Comparison of ENCODE assay signal across 1 cellular context in the genomic region with DNA sequence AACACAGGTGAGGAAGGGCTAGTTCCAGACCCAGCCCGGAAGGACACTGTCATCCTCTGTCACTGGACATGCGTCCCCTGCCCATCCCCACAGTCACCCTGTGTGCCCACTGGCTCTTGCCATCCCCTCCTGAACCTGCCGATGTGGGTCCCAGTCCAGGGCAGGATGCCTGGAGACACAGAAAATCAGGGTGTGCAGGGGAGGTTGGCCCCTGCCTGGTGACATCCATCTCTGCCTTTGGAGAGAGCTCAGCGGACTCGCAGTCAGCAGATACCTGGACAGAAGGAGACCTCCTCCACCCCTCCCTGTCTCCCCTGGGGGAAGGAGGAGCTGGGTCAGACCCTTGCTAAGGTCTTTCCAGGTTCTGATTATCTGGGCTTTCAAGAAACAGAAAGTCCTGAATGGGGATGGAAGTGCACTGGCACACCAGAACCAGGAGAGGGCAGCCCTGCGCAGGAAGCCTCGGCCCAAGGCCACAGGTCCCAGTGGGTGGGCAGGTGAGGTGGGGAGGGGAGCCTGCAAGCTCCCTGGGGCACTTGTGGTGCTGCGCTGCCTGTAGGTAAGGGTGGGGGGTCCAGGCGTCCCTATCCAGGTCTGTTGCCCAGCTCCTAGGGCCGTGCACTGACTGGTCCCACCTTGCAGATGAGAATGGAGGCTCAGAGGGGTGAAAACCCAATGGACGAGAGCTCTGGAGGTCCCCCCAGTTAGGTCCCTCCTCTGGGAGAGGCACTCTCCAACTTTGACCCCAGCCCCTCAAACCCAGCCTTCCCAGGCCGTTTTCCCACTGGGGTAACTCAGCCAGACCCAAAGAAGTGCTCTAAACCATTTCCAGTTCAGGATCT.
TF ChIP-seq lines count a peak whose summit lies in the region.

No MANE protein-coding gene starts in this region.

TF ChIP-seq in HEK293, 187 proteins besides CTCF, POLR2A, EP300 and RAD21 (continued from another document):
- TF ChIP-seq, protein P1, sequence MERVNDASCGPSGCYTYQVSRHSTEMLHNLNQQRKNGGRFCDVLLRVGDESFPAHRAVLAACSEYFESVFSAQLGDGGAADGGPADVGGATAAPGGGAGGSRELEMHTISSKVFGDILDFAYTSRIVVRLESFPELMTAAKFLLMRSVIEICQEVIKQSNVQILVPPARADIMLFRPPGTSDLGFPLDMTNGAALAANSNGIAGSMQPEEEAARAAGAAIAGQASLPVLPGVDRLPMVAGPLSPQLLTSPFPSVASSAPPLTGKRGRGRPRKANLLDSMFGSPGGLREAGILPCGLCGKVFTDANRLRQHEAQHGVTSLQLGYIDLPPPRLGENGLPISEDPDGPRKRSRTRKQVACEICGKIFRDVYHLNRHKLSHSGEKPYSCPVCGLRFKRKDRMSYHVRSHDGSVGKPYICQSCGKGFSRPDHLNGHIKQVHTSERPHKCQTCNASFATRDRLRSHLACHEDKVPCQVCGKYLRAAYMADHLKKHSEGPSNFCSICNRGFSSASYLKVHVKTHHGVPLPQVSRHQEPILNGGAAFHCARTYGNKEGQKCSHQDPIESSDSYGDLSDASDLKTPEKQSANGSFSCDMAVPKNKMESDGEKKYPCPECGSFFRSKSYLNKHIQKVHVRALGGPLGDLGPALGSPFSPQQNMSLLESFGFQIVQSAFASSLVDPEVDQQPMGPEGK (tag by site-specific recombination; IDR thresholded peaks at IDR 0.05), result 0 out of 2 replicates have a peak, but pooled peaks have one; percentile 17
- TF ChIP-seq, protein P2, sequence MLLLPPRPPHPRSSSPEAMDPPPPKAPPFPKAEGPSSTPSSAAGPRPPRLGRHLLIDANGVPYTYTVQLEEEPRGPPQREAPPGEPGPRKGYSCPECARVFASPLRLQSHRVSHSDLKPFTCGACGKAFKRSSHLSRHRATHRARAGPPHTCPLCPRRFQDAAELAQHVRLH (tag by site-specific recombination; IDR thresholded peaks at IDR 0.05), result no peak
- no peak for TF ChIP-seq ZNF239 (tag by site-specific recombination; IDR thresholded peaks at IDR 0.05)
- TF ChIP-seq YY2 (tag by site-specific recombination; IDR thresholded peaks at IDR 0.05), result no peak
- TF ChIP-seq ZBTB48 (tag by site-specific recombination; IDR thresholded peaks at IDR 0.05), result no peak
- no peak for TF ChIP-seq ZNF114 (tag by site-specific recombination; IDR thresholded peaks at IDR 0.05)
- TF ChIP-seq ZNF394 (tag by site-specific recombination; IDR thresholded peaks at IDR 0.05; ENCODE audit: borderline replicate concordance), result no peak
